Comparison of ENCODE assay signal across 1 cellular context in the genomic region with DNA sequence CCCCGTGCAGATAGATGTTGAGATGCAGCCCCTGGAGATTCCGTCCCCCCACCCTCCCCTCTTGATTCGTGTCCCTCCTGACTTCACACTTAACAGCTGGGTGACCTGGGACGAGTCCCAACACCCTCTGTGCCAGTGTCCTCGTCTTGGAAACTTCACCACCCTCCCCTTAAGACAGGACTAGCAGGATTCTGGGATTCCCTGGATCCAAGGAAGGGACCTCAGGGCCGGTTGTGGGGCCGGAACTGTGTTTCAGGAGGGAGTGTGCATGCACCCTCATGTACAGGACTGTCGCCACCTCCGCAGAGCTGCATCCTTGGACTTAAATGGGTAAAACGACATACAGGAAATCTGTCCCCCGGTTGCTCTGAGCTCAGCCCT.
TF ChIP-seq lines count a peak whose summit lies in the region.

No MANE protein-coding gene starts in this region.

TF ChIP-seq in HCT116, 20 proteins besides CTCF, POLR2A, EP300 and RAD21 (continued from another document):
- TF ChIP-seq, protein P1, sequence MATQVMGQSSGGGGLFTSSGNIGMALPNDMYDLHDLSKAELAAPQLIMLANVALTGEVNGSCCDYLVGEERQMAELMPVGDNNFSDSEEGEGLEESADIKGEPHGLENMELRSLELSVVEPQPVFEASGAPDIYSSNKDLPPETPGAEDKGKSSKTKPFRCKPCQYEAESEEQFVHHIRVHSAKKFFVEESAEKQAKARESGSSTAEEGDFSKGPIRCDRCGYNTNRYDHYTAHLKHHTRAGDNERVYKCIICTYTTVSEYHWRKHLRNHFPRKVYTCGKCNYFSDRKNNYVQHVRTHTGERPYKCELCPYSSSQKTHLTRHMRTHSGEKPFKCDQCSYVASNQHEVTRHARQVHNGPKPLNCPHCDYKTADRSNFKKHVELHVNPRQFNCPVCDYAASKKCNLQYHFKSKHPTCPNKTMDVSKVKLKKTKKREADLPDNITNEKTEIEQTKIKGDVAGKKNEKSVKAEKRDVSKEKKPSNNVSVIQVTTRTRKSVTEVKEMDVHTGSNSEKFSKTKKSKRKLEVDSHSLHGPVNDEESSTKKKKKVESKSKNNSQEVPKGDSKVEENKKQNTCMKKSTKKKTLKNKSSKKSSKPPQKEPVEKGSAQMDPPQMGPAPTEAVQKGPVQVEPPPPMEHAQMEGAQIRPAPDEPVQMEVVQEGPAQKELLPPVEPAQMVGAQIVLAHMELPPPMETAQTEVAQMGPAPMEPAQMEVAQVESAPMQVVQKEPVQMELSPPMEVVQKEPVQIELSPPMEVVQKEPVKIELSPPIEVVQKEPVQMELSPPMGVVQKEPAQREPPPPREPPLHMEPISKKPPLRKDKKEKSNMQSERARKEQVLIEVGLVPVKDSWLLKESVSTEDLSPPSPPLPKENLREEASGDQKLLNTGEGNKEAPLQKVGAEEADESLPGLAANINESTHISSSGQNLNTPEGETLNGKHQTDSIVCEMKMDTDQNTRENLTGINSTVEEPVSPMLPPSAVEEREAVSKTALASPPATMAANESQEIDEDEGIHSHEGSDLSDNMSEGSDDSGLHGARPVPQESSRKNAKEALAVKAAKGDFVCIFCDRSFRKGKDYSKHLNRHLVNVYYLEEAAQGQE (IDR thresholded peaks at IDR 0.05; ENCODE audit: low read depth) = no peak
- TF ChIP-seq ELF1 (IDR thresholded peaks at IDR 0.05; ENCODE audit: borderline replicate concordance, low read depth) (no peak), JUND (IDR thresholded peaks at IDR 0.05) (no peak)
- TF ChIP-seq, protein P2, sequence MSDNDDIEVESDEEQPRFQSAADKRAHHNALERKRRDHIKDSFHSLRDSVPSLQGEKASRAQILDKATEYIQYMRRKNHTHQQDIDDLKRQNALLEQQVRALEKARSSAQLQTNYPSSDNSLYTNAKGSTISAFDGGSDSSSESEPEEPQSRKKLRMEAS (IDR thresholded peaks at IDR 0.05) = no peak
